18 cellular contexts compared by ENCODE assay signal in genomic region chr11:2101171-2101675, GRCh38. TPM values are rescaled to one million over a fixed set of nuclear protein-coding genes. Genes with fewer than 3 reads are reported as not detected.
A peak's percentile ranks its signal among the peaks of the same experiment; 100 is the strongest.
DNase-seq lines count a peak whose midpoint lies in the region; ATAC-seq and TF ChIP-seq lines count a peak whose summit lies in the region.
"Had no signal": no experiment of that assay in that cellular context is flagged by ENCODE, and none has a peak within 500 bp of the region (broad histone marks: within the 10 kb centered on the region; RNA-seq: fewer than 3 reads in every experiment).

No MANE protein-coding gene starts in this region.

- no peak for TF ChIP-seq CTCF in left ventricle myocardium inferior (IDR thresholded peaks at IDR 0.05; ENCODE audit: borderline replicate concordance)
- TF ChIP-seq CTCF in neural progenitor cell (IDR thresholded peaks at IDR 0.05) = no peak
- no peak for TF ChIP-seq CTCF in type B pancreatic cell (conservative IDR thresholded peaks at IDR 0.05)

- no peak overlapping the region for H3K4me3 Mint-ChIP-seq in neural progenitor cell
- H3K4me3 Mint-ChIP-seq in type B pancreatic cell = no peak overlapping the region
- H3K4me3 Mint-ChIP-seq in activated CD4-positive, alpha-beta memory T cell treated with anti-CD3 and anti-CD28 coated beads, Interleukin-2, amount 10 ng/mL, durations not matched to agents 7 days and 5 days = no peak overlapping the region
- H3K4me3 Mint-ChIP-seq: CD8-positive, alpha-beta memory T cell had no signal

- no peaks in the 10 kb centered on the region for H3K36me3 Mint-ChIP-seq in neural progenitor cell
- no peaks in the 10 kb centered on the region for H3K36me3 Mint-ChIP-seq in type B pancreatic cell
- H3K36me3 Mint-ChIP-seq in activated CD4-positive, alpha-beta memory T cell treated with anti-CD3 and anti-CD28 coated beads, Interleukin-2, amount 10 ng/mL, durations not matched to agents 7 days and 5 days (ENCODE audit: low read depth) = no peaks in the 10 kb centered on the region
- H3K36me3 Mint-ChIP-seq: CD8-positive, alpha-beta memory T cell had no signal

- H3K4me2 ChIP-seq in neural progenitor cell = no peak overlapping the region

- H4K20me1 ChIP-seq in neural progenitor cell (ENCODE audit: low read depth) = peaks cover 5% of the 10 kb centered on the region

- no peaks in the 10 kb centered on the region for H3K36me3 ChIP-seq in left ventricle myocardium inferior
- H3K36me3 ChIP-seq in neural progenitor cell = no peaks in the 10 kb centered on the region

- DNase-seq in left ventricle myocardium inferior (no peak), left cardiac atrium (no peak), ecto neural progenitor cell (ENCODE audit: low spot score) (peak; percentile 36), neural progenitor cell (ENCODE audit: low spot score) (no peak), type B pancreatic cell (ENCODE audit: extremely low spot score, unreplicated experiment) (peak; percentile 54), D341Med (ENCODE audit: low spot score) (no peak)
- DNase-seq in activated CD4-positive, alpha-beta memory T cell treated with anti-CD3 and anti-CD28 coated beads, Interleukin-2, amount 10 ng/mL, durations not matched to agents 7 days and 5 days = no peak
- DNase-seq: ACHN, C1 segment of cervical spinal cord, KG1, NCI-H1105 treated with DMSO at 0.1 percent for 48 hours, NCI-H1694, NCI-H2081 treated with DMSO at 0.1 percent for 48 hours, NCI-H510A, NCI-H748 treated with DMSO at 0.1 percent for 48 hours, OCI-M1 had no signal

- H3K27ac ChIP-seq in left ventricle myocardium inferior (replicated peaks) (peak overlapping the region; percentile 90), neural progenitor cell (no peak overlapping the region)

- H3K4me1 ChIP-seq in left ventricle myocardium inferior = peaks cover 62% of the 10 kb centered on the region
- peaks cover 13% of the 10 kb centered on the region for H3K4me1 ChIP-seq in neural progenitor cell

- H3K27me3 Mint-ChIP-seq in neural progenitor cell (ENCODE audit: insufficient read depth, low read depth) (peaks cover 9% of the 10 kb centered on the region), type B pancreatic cell (no peaks in the 10 kb centered on the region)
- H3K27me3 Mint-ChIP-seq in activated CD4-positive, alpha-beta memory T cell treated with anti-CD3 and anti-CD28 coated beads, Interleukin-2, amount 10 ng/mL, durations not matched to agents 7 days and 5 days = peaks cover 5% of the 10 kb centered on the region

- POLR2A ChIA-PET in activated CD4-positive, alpha-beta memory T cell treated with anti-CD3 and anti-CD28 coated beads, Interleukin-2, amount 10 ng/mL, durations not matched to agents 7 days and 5 days (lab: Charles Lee) = no interaction called here

- ATAC-seq in left cardiac atrium = no peak
- ATAC-seq: HepG2 had no signal

- no peak overlapping the region for H2AFZ ChIP-seq in neural progenitor cell (replicated peaks)

- H3K27ac Mint-ChIP-seq in neural progenitor cell (peak overlapping the region; percentile 27), type B pancreatic cell (no peak overlapping the region)
- H3K27ac Mint-ChIP-seq in activated CD4-positive, alpha-beta memory T cell treated with anti-CD3 and anti-CD28 coated beads, Interleukin-2, amount 10 ng/mL, durations not matched to agents 7 days and 5 days = no peak overlapping the region
- H3K27ac Mint-ChIP-seq: CD8-positive, alpha-beta memory T cell had no signal

- H3K79me2 ChIP-seq in neural progenitor cell (ENCODE audit: low read depth) = no peaks in the 10 kb centered on the region

- H3K9ac ChIP-seq in neural progenitor cell = no peak overlapping the region

- H3K9me3 Mint-ChIP-seq in neural progenitor cell (no peaks in the 10 kb centered on the region), type B pancreatic cell (no peaks in the 10 kb centered on the region)
- H3K9me3 Mint-ChIP-seq in activated CD4-positive, alpha-beta memory T cell treated with anti-CD3 and anti-CD28 coated beads, Interleukin-2, amount 10 ng/mL, durations not matched to agents 7 days and 5 days = no peaks in the 10 kb centered on the region
- H3K9me3 Mint-ChIP-seq: CD8-positive, alpha-beta memory T cell had no signal

- H3K4me1 Mint-ChIP-seq in neural progenitor cell = peaks cover 22% of the 10 kb centered on the region
- H3K4me1 Mint-ChIP-seq in type B pancreatic cell (ENCODE audit: unreplicated experiment) = peaks cover 7% of the 10 kb centered on the region
- H3K4me1 Mint-ChIP-seq in activated CD4-positive, alpha-beta memory T cell treated with anti-CD3 and anti-CD28 coated beads, Interleukin-2, amount 10 ng/mL, durations not matched to agents 7 days and 5 days = no peaks in the 10 kb centered on the region

- H3K4me3 ChIP-seq in left ventricle myocardium inferior (no peak overlapping the region), neural progenitor cell (no peak overlapping the region)

- no peaks in the 10 kb centered on the region for H3K9me3 ChIP-seq in left ventricle myocardium inferior (replicated peaks)
- H3K9me3 ChIP-seq in neural progenitor cell (ENCODE audit: low read depth) = no peaks in the 10 kb centered on the region

- CTCF ChIA-PET in activated CD4-positive, alpha-beta memory T cell treated with anti-CD3 and anti-CD28 coated beads, Interleukin-2, amount 10 ng/mL, durations not matched to agents 7 days and 5 days (lab: Charles Lee) = no interaction called here

- H3K27me3 ChIP-seq in left ventricle myocardium inferior (ENCODE audit: low read depth) (no peaks in the 10 kb centered on the region), neural progenitor cell (peaks cover 7% of the 10 kb centered on the region)

- intact Hi-C loops in left ventricle myocardium inferior (cut with micrococcal nuclease) = no loop called here
- intact Hi-C loops in left cardiac atrium (cut with DNase I) = loop anchor here in 1 of 2 donors (5.0 kb wide), 1 partner anchor 36 kb away; the partner anchor contains the start of gene IGF2

- H3F3A ChIP-seq in neural progenitor cell (ENCODE audit: low read depth) = no peaks in the 10 kb centered on the region

RNA-seq across cellular contexts. Expression of gene IGF2, which starts 38.0 kb away (rescaled TPM):
- 75.0 TPM for total RNA-seq in left ventricle myocardium inferior
- 100 to 1,000 TPM in 1 of 2 donors, 10 to 100 TPM in 1; 94.3 to 114 TPM for total RNA-seq in left cardiac atrium
- 0.45 and 3.3 TPM in 2 replicates for total RNA-seq in neural progenitor cell (ENCODE audit: low replicate concordance)
- total RNA-seq in type B pancreatic cell (ENCODE audit: low replicate concordance) = 2,350 and 3,865 TPM in 2 replicates
- under 1 TPM; 0.70 to 0.76 TPM for total RNA-seq in activated CD4-positive, alpha-beta memory T cell treated with anti-CD3 and anti-CD28 coated beads, Interleukin-2, amount 10 ng/mL, durations not matched to agents 7 days and 5 days

RNA-seq across cellular contexts. Expression of gene INS, which starts 59.8 kb away (rescaled TPM):
- total RNA-seq in left ventricle myocardium inferior (not detected), left cardiac atrium (not detected), neural progenitor cell (ENCODE audit: low replicate concordance) (not detected in 2 replicates), type B pancreatic cell (ENCODE audit: low replicate concordance) (1,584 and 3,976 TPM in 2 replicates)
- total RNA-seq in activated CD4-positive, alpha-beta memory T cell treated with anti-CD3 and anti-CD28 coated beads, Interleukin-2, amount 10 ng/mL, durations not matched to agents 7 days and 5 days = not detected
- total RNA-seq: CD8-positive, alpha-beta memory T cell; HepG2 had no signal

Comparison
In these comparisons a context has a peak if more than half of its experiments do, and no peak if none do; other contexts are left out.
1. DNase-seq: peak in ecto neural progenitor cell (single experiment) and type B pancreatic cell (single experiment); none in left ventricle myocardium inferior (single experiment), left cardiac atrium (single experiment), neural progenitor cell (single experiment), D341Med (single experiment) and activated CD4-positive, alpha-beta memory T cell treated with anti-CD3 and anti-CD28 coated beads, Interleukin-2, amount 10 ng/mL, durations not matched to agents 7 days and 5 days (single experiment).
2. RNA of gene IGF2, which starts 38.0 kb away (total RNA-seq): 2,350 to 3,865 TPM in type B pancreatic cell, 94.3 to 114 TPM in left cardiac atrium and 75.0 TPM in left ventricle myocardium inferior (single experiment); 0.70 to 0.76 TPM in activated CD4-positive, alpha-beta memory T cell treated with anti-CD3 and anti-CD28 coated beads, Interleukin-2, amount 10 ng/mL, durations not matched to agents 7 days and 5 days and 0.45 to 3.3 TPM in neural progenitor cell; every median in the first group is over 10 times any median in the second.
3. RNA of gene INS, which starts 59.8 kb away (total RNA-seq): 1,584 to 3,976 TPM in type B pancreatic cell; not detected in left ventricle myocardium inferior (single experiment), not detected in left cardiac atrium, not detected in neural progenitor cell and not detected in activated CD4-positive, alpha-beta memory T cell treated with anti-CD3 and anti-CD28 coated beads, Interleukin-2, amount 10 ng/mL, durations not matched to agents 7 days and 5 days; every median in the first group is over 1,000 times any median in the second.